ENCODE assay signal across 22 cellular contexts in genomic region chr2:45390433-45390832, GRCh38.
DNase-seq lines count a peak whose midpoint lies in the region; ATAC-seq and TF ChIP-seq lines count a peak whose summit lies in the region.
"Had no signal": no experiment of that assay in that cellular context is flagged by ENCODE, and none has a peak within 500 bp of the region (broad histone marks: within the 10 kb centered on the region; RNA-seq: fewer than 3 reads in every experiment).

No MANE protein-coding gene starts in this region.

- no peak overlapping the region for H3K4me3 Mint-ChIP-seq in endothelial cell (ENCODE audit: unreplicated experiment)
- H3K4me3 Mint-ChIP-seq: activated CD4-positive, alpha-beta T cell treated with anti-CD3 and anti-CD28 coated beads, Interleukin-2, amount 10 ng/mL, durations not matched to agents 24 days and 14 days; activated naive CD4-positive, alpha-beta T cell treated with anti-CD3 and anti-CD28 coated beads for 36 hours; naive B cell; stimulated activated naive CD8-positive, alpha-beta T cell treated with anti-CD3 and anti-CD28 coated beads, Interleukin-15, Interleukin-2, amounts not matched to agents 100 ng/mL and 50 ng/mL, for 24 hours had no signal

- H3K4me1 Mint-ChIP-seq in endothelial cell (ENCODE audit: unreplicated experiment): peaks cover 26% of the 10 kb centered on the region
- H3K4me1 Mint-ChIP-seq: activated CD4-positive, alpha-beta T cell treated with anti-CD3 and anti-CD28 coated beads, Interleukin-2, amount 10 ng/mL, durations not matched to agents 24 days and 14 days; naive B cell had no signal

- H3K36me3 Mint-ChIP-seq in endothelial cell (ENCODE audit: low read depth, unreplicated experiment): no peaks in the 10 kb centered on the region

- peak; percentile 3 for DNase-seq in NCI-H748 (lab: John Stamatoyannopoulos, UW; ENCODE audit: unreplicated experiment)
- no peak for DNase-seq in NCI-H748 treated with DMSO at 0.1 percent for 48 hours (lab: John Stamatoyannopoulos, UW)
- DNase-seq in endothelial cell (ENCODE audit: low spot score): no peak
- DNase-seq in myocyte (ENCODE audit: low read depth): peak; percentile 52
- DNase-seq in COLO668 (lab: John Stamatoyannopoulos, UW; ENCODE audit: unreplicated experiment): no peak
- DNase-seq in NCI-H526 treated with DMSO at 0.1 percent for 48 hours (lab: John Stamatoyannopoulos, UW): no peak
- no peak for DNase-seq in NCI-H2196 treated with DMSO at 0.1 percent for 48 hours (lab: John Stamatoyannopoulos, UW; ENCODE audit: unreplicated experiment)
- DNase-seq: activated CD4-positive, alpha-beta T cell treated with anti-CD3 and anti-CD28 coated beads, Interleukin-2, amount 10 ng/mL, durations not matched to agents 24 days and 14 days; activated naive CD4-positive, alpha-beta T cell treated with anti-CD3 and anti-CD28 coated beads for 36 hours; activated T-cell treated with anti-CD3 and anti-CD28 coated beads, Interleukin-2, amount 50 U/mL, for 48 hours; GDM1; kidney glomerular epithelial cell; naive B cell; NCI-H1436 treated with DMSO at 0.1 percent for 48 hours; NCI-H510A treated with DMSO at 0.1 percent for 48 hours; pancreas; right cardiac atrium; stimulated activated CD4-positive, alpha-beta T cell treated with anti-CD3 and anti-CD28 coated beads, Interleukin-15, amount 100 ng/mL, for 24 hours; T-helper 2 cell; thyroid gland had no signal

- peak overlapping the region; percentile 92 for H3K27ac Mint-ChIP-seq in endothelial cell (ENCODE audit: unreplicated experiment)
- H3K27ac Mint-ChIP-seq: activated CD4-positive, alpha-beta T cell treated with anti-CD3 and anti-CD28 coated beads, Interleukin-2, amount 10 ng/mL, durations not matched to agents 24 days and 14 days; activated naive CD4-positive, alpha-beta T cell treated with anti-CD3 and anti-CD28 coated beads for 36 hours; naive B cell; stimulated activated naive CD8-positive, alpha-beta T cell treated with anti-CD3 and anti-CD28 coated beads, Interleukin-15, Interleukin-2, amounts not matched to agents 100 ng/mL and 50 ng/mL, for 24 hours had no signal

- H3K27me3 Mint-ChIP-seq in endothelial cell (ENCODE audit: unreplicated experiment): no peaks in the 10 kb centered on the region
- H3K27me3 Mint-ChIP-seq: activated CD4-positive, alpha-beta T cell treated with anti-CD3 and anti-CD28 coated beads, Interleukin-2, amount 10 ng/mL, durations not matched to agents 24 days and 14 days; naive B cell; stimulated activated naive CD8-positive, alpha-beta T cell treated with anti-CD3 and anti-CD28 coated beads, Interleukin-15, Interleukin-2, amounts not matched to agents 100 ng/mL and 50 ng/mL, for 24 hours had no signal

- no peak for ATAC-seq in GM21717 (IDR thresholded peaks at IDR 0.05; ENCODE audit: unreplicated experiment)
- ATAC-seq: pancreas, right cardiac atrium had no signal

- no peaks in the 10 kb centered on the region for H3K9me3 Mint-ChIP-seq in endothelial cell (ENCODE audit: unreplicated experiment)
- H3K9me3 Mint-ChIP-seq: activated CD4-positive, alpha-beta T cell treated with anti-CD3 and anti-CD28 coated beads, Interleukin-2, amount 10 ng/mL, durations not matched to agents 24 days and 14 days; activated naive CD4-positive, alpha-beta T cell treated with anti-CD3 and anti-CD28 coated beads for 36 hours; naive B cell; stimulated activated naive CD8-positive, alpha-beta T cell treated with anti-CD3 and anti-CD28 coated beads, Interleukin-15, Interleukin-2, amounts not matched to agents 100 ng/mL and 50 ng/mL, for 24 hours had no signal

- no peak for TF ChIP-seq CTCF in endothelial cell (IDR thresholded peaks at IDR 0.05; ENCODE audit: unreplicated experiment)

Comparison
In these comparisons a context has a peak if more than half of its experiments do, and no peak if none do; other contexts are left out.
1. DNase-seq: peak in NCI-H748 (single experiment) and myocyte (single experiment); none in NCI-H748 treated with DMSO at 0.1 percent for 48 hours (single experiment), endothelial cell (single experiment), COLO668 (single experiment), NCI-H526 treated with DMSO at 0.1 percent for 48 hours (single experiment) and NCI-H2196 treated with DMSO at 0.1 percent for 48 hours (single experiment).